In the genomic region with DNA sequence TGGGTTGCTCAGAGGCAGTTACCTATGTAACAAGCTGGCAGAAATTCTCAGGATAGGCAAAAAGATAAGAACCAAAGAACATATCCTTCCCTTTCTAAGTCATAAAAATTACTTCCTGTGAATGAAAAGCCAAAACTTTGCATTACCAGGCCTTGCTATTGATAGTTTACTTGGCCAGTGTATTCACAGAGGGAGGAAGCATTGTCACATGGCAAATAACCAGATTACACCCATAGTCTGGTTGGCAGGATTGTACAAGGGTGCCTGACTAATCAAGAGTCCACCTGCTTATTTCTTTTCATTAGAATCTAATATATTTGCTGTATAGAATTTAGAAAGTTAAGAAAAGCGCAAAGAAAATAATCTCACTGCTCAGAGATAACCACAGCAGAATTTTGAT, we compare ENCODE assay signal across 20 cellular contexts.
"Had no signal": no experiment of that assay in that cellular context is flagged by ENCODE, and none has a peak within 500 bp of the region (broad histone marks: within the 10 kb centered on the region; RNA-seq: fewer than 3 reads in every experiment).

No MANE protein-coding gene starts in this region.

- ATAC-seq: activated T-cell treated with anti-CD3 and anti-CD28 coated beads, Interleukin-2, amount 50 U/mL, for 72 hours; foreskin keratinocyte; naive thymus-derived CD4-positive, alpha-beta T cell; stimulated activated naive CD8-positive, alpha-beta T cell treated with anti-CD3 and anti-CD28 coated beads, Interleukin-15, amount 100 ng/mL, for 72 hours; T-cell had no signal

- DNase-seq: activated B cell treated with CpG ODN at 0.5 μM for 24 hours; activated CD4-positive, alpha-beta T cell treated with anti-CD3 and anti-CD28 coated beads, Interleukin-2, amount 10 ng/mL, durations not matched to agents 7 days and 5 days; activated CD8-positive, alpha-beta memory T cell treated with anti-CD3 and anti-CD28 coated beads, Interleukin-2, amount 50 U/mL, for 48 hours; activated gamma-delta T cell treated with Interleukin-2 at 50 U/mL for 16 hours; activated T-cell treated with anti-CD3 and anti-CD28 coated beads, Interleukin-2, amount 50 U/mL, for 72 hours; amygdala; central memory CD4-positive, alpha-beta T cell; effector CD4-positive, alpha-beta T cell; foreskin keratinocyte; head of caudate nucleus; naive thymus-derived CD4-positive, alpha-beta T cell; ovary; sigmoid colon; stimulated activated CD4-positive, alpha-beta T cell treated with anti-CD3 and anti-CD28 coated beads, Interleukin-1b, Interleukin-23, amount 100 ng/mL, for 48 hours; stimulated activated naive CD8-positive, alpha-beta T cell treated with anti-CD3 and anti-CD28 coated beads, Interleukin-15, amount 100 ng/mL, for 72 hours; T-cell; testis; upper lobe of left lung had no signal

- H3K4me3 Mint-ChIP-seq: activated B cell treated with CpG ODN at 0.5 μM for 24 hours; activated CD4-positive, alpha-beta T cell treated with anti-CD3 and anti-CD28 coated beads, Interleukin-2, amount 10 ng/mL, durations not matched to agents 7 days and 5 days; activated naive CD8-positive, alpha-beta T cell; activated T-cell treated with anti-CD3 and anti-CD28 coated beads, Interleukin-2, amount 50 U/mL, for 72 hours; brain; naive thymus-derived CD4-positive, alpha-beta T cell; stimulated activated naive CD8-positive, alpha-beta T cell treated with anti-CD3 and anti-CD28 coated beads, Interleukin-15, amount 100 ng/mL, for 72 hours; T-cell had no signal

- H3K27ac Mint-ChIP-seq: activated B cell treated with CpG ODN at 0.5 μM for 24 hours; activated CD4-positive, alpha-beta T cell treated with anti-CD3 and anti-CD28 coated beads, Interleukin-2, amount 10 ng/mL, durations not matched to agents 7 days and 5 days; activated naive CD8-positive, alpha-beta T cell; activated T-cell treated with anti-CD3 and anti-CD28 coated beads, Interleukin-2, amount 50 U/mL, for 72 hours; brain; naive thymus-derived CD4-positive, alpha-beta T cell; stimulated activated naive CD8-positive, alpha-beta T cell treated with anti-CD3 and anti-CD28 coated beads, Interleukin-15, amount 100 ng/mL, for 72 hours; T-cell had no signal

- H3K36me3 Mint-ChIP-seq: activated naive CD8-positive, alpha-beta T cell; T-cell had no signal

- H3K9me3 Mint-ChIP-seq: activated B cell treated with CpG ODN at 0.5 μM for 24 hours; activated CD4-positive, alpha-beta T cell treated with anti-CD3 and anti-CD28 coated beads, Interleukin-2, amount 10 ng/mL, durations not matched to agents 7 days and 5 days; activated T-cell treated with anti-CD3 and anti-CD28 coated beads, Interleukin-2, amount 50 U/mL, for 72 hours; naive thymus-derived CD4-positive, alpha-beta T cell; stimulated activated naive CD8-positive, alpha-beta T cell treated with anti-CD3 and anti-CD28 coated beads, Interleukin-15, amount 100 ng/mL, for 72 hours; T-cell had no signal

- H3K27me3 Mint-ChIP-seq: activated B cell treated with CpG ODN at 0.5 μM for 24 hours; activated CD4-positive, alpha-beta T cell treated with anti-CD3 and anti-CD28 coated beads, Interleukin-2, amount 10 ng/mL, durations not matched to agents 7 days and 5 days; activated naive CD8-positive, alpha-beta T cell; brain; naive thymus-derived CD4-positive, alpha-beta T cell; stimulated activated naive CD8-positive, alpha-beta T cell treated with anti-CD3 and anti-CD28 coated beads, Interleukin-15, amount 100 ng/mL, for 72 hours; T-cell had no signal
